ENCODE assay signal across 22 cellular contexts in the genomic region with DNA sequence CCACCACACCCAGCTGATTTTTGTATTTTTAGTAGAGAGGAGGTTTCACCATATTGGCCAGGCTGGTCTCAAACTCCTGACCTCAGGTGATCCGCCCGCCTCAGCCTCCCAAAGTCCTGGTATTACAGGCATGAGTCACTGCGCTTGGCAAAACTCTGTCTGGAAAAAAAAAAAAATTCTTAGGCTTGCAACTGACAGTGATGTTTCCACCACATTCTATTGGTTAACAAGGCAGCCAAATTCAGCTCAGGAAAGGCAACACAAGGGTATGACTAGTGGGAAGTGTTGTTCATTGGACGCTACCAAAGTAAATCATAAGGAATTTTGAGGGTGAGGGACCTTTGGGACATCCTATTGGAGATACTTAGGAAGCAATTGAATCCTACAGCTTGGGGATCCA. TPM values are rescaled to one million over a fixed set of nuclear protein-coding genes. Genes with fewer than 3 reads are reported as not detected.
DNase-seq lines count a peak whose midpoint lies in the region; ATAC-seq and TF ChIP-seq lines count a peak whose summit lies in the region.
"Had no signal": no experiment of that assay in that cellular context is flagged by ENCODE, and none has a peak within 500 bp of the region (broad histone marks: within the 10 kb centered on the region; RNA-seq: fewer than 3 reads in every experiment).

No MANE protein-coding gene starts in this region.

- H3K27ac Mint-ChIP-seq in activated CD8-positive, alpha-beta T cell treated with anti-CD3 and anti-CD28 coated beads for 36 hours: peak overlapping the region; percentile 34
- H3K27ac Mint-ChIP-seq in activated CD8-positive, alpha-beta T cell treated with anti-CD3 and anti-CD28 coated beads, Interleukin-2, amount 10 ng/mL, durations not matched to agents 7 days and 5 days: no peak overlapping the region
- no peak overlapping the region for H3K27ac Mint-ChIP-seq in neural crest cell (ENCODE audit: unreplicated experiment)
- H3K27ac Mint-ChIP-seq: activated CD4-positive, alpha-beta memory T cell treated with anti-CD3 and anti-CD28 coated beads for 36 hours; WTC11 had no signal

- H3K4me1 Mint-ChIP-seq in activated CD8-positive, alpha-beta T cell treated with anti-CD3 and anti-CD28 coated beads for 36 hours (ENCODE audit: low read depth): peaks cover 11% of the 10 kb centered on the region
- peaks cover 12% of the 10 kb centered on the region for H3K4me1 Mint-ChIP-seq in activated CD8-positive, alpha-beta T cell treated with anti-CD3 and anti-CD28 coated beads, Interleukin-2, amount 10 ng/mL, durations not matched to agents 7 days and 5 days (ENCODE audit: low read depth)
- H3K4me1 Mint-ChIP-seq in neural crest cell: peaks cover 21% of the 10 kb centered on the region

- no peaks in the 10 kb centered on the region for H3K27me3 Mint-ChIP-seq in activated CD8-positive, alpha-beta T cell treated with anti-CD3 and anti-CD28 coated beads for 36 hours
- H3K27me3 Mint-ChIP-seq in activated CD8-positive, alpha-beta T cell treated with anti-CD3 and anti-CD28 coated beads, Interleukin-2, amount 10 ng/mL, durations not matched to agents 7 days and 5 days (ENCODE audit: low read depth): no peaks in the 10 kb centered on the region
- H3K27me3 Mint-ChIP-seq in neural crest cell (ENCODE audit: low read depth): no peaks in the 10 kb centered on the region
- H3K27me3 Mint-ChIP-seq: activated CD4-positive, alpha-beta memory T cell treated with anti-CD3 and anti-CD28 coated beads for 36 hours had no signal

- peaks cover 4% of the 10 kb centered on the region for H3K36me3 Mint-ChIP-seq in activated CD8-positive, alpha-beta T cell treated with anti-CD3 and anti-CD28 coated beads for 36 hours (ENCODE audit: low read depth)
- H3K36me3 Mint-ChIP-seq in activated CD8-positive, alpha-beta T cell treated with anti-CD3 and anti-CD28 coated beads, Interleukin-2, amount 10 ng/mL, durations not matched to agents 7 days and 5 days (ENCODE audit: low read depth): peaks cover 3% of the 10 kb centered on the region
- no peaks in the 10 kb centered on the region for H3K36me3 Mint-ChIP-seq in neural crest cell (ENCODE audit: low read depth)
- H3K36me3 Mint-ChIP-seq: activated CD4-positive, alpha-beta memory T cell treated with anti-CD3 and anti-CD28 coated beads for 36 hours; WTC11 had no signal

- CTCF ChIA-PET in activated CD8-positive, alpha-beta T cell treated with anti-CD3 and anti-CD28 coated beads for 36 hours (lab: Charles Lee): interaction anchor here (0.7 to 3.7 kb wide), 4 partner anchors 11 to 214 kb away, joined by 3 to 35 read pairs (median 4); a partner anchor contains a TSS
- CTCF ChIA-PET in activated CD8-positive, alpha-beta T cell treated with anti-CD3 and anti-CD28 coated beads, Interleukin-2, amount 10 ng/mL, durations not matched to agents 7 days and 5 days (lab: Charles Lee): interaction anchor here (3.2 kb wide), 1 partner anchor 17 kb away, joined by 41 read pairs; a partner anchor contains a TSS

- ATAC-seq in activated CD8-positive, alpha-beta T cell treated with anti-CD3 and anti-CD28 coated beads for 36 hours: no peak
- no peak for ATAC-seq in activated CD8-positive, alpha-beta T cell treated with anti-CD3 and anti-CD28 coated beads, Interleukin-2, amount 10 ng/mL, durations not matched to agents 7 days and 5 days
- no peak for ATAC-seq in GM19463 (IDR thresholded peaks at IDR 0.05; ENCODE audit: unreplicated experiment)
- ATAC-seq in GM19324 (IDR thresholded peaks at IDR 0.05; ENCODE audit: low FRiP score, unreplicated experiment): no peak
- ATAC-seq: body of pancreas; lower lobe of right lung; stimulated activated naive CD8-positive, alpha-beta T cell treated with anti-CD3 and anti-CD28 coated beads, Interleukin-15, Interleukin-2, amounts not matched to agents 100 U/mL and 50 U/mL, for 24 hours; WTC11 had no signal

- no peak for DNase-seq in activated CD8-positive, alpha-beta T cell treated with anti-CD3 and anti-CD28 coated beads for 36 hours
- no peak for DNase-seq in activated CD8-positive, alpha-beta T cell treated with anti-CD3 and anti-CD28 coated beads, Interleukin-2, amount 10 ng/mL, durations not matched to agents 7 days and 5 days
- DNase-seq in Caki2 (ENCODE audit: low read depth): peak; percentile 39
- peak; percentile 33 for DNase-seq in amniotic epithelial cell (ENCODE audit: low read depth)
- no peak for DNase-seq in neural crest cell (ENCODE audit: low read depth, low spot score)
- no peak for DNase-seq in stimulated activated CD4-positive, alpha-beta T cell treated with anti-CD3 and anti-CD28 coated beads, Interleukin-2, amount 100 ng/mL, for 24 hours
- DNase-seq: activated CD4-positive, alpha-beta memory T cell treated with anti-CD3 and anti-CD28 coated beads for 36 hours; body of pancreas; C1 segment of cervical spinal cord; GDM1; HCEC 1CT; KBM-7; lower lobe of right lung; NCI-H2171; NCI-H526; nucleus accumbens; stimulated activated CD4-positive, alpha-beta T cell treated with anti-CD3 and anti-CD28 coated beads, Interleukin-2, amount 100 ng/mL, for 48 hours; stimulated activated naive CD8-positive, alpha-beta T cell treated with anti-CD3 and anti-CD28 coated beads, Interleukin-15, Interleukin-2, amounts not matched to agents 100 U/mL and 50 U/mL, for 24 hours; transverse colon had no signal

- H3K4me3 Mint-ChIP-seq in activated CD8-positive, alpha-beta T cell treated with anti-CD3 and anti-CD28 coated beads for 36 hours: no peak overlapping the region
- H3K4me3 Mint-ChIP-seq in activated CD8-positive, alpha-beta T cell treated with anti-CD3 and anti-CD28 coated beads, Interleukin-2, amount 10 ng/mL, durations not matched to agents 7 days and 5 days: no peak overlapping the region
- peak overlapping the region; percentile 71 for H3K4me3 Mint-ChIP-seq in neural crest cell
- H3K4me3 Mint-ChIP-seq: activated CD4-positive, alpha-beta memory T cell treated with anti-CD3 and anti-CD28 coated beads for 36 hours; WTC11 had no signal

- in situ Hi-C loops in Caki2 (cut with HindIII; ENCODE audit: low pct_unique_long_range_greater_than_20kb, low sequenced_read_pairs): no loop called here

- POLR2A ChIA-PET in activated CD8-positive, alpha-beta T cell treated with anti-CD3 and anti-CD28 coated beads for 36 hours (lab: Charles Lee): no interaction called here
- POLR2A ChIA-PET in activated CD8-positive, alpha-beta T cell treated with anti-CD3 and anti-CD28 coated beads, Interleukin-2, amount 10 ng/mL, durations not matched to agents 7 days and 5 days (lab: Charles Lee): no interaction called here

- no peak for TF ChIP-seq CTCF in activated CD8-positive, alpha-beta T cell treated with anti-CD3 and anti-CD28 coated beads for 36 hours (IDR thresholded peaks at IDR 0.05)
- no peak for TF ChIP-seq CTCF in neural crest cell (conservative IDR thresholded peaks at IDR 0.05)

- H3K9me3 Mint-ChIP-seq in activated CD8-positive, alpha-beta T cell treated with anti-CD3 and anti-CD28 coated beads for 36 hours: no peaks in the 10 kb centered on the region
- H3K9me3 Mint-ChIP-seq in activated CD8-positive, alpha-beta T cell treated with anti-CD3 and anti-CD28 coated beads, Interleukin-2, amount 10 ng/mL, durations not matched to agents 7 days and 5 days (ENCODE audit: insufficient read depth): no peaks in the 10 kb centered on the region
- H3K9me3 Mint-ChIP-seq in neural crest cell: no peaks in the 10 kb centered on the region
- H3K9me3 Mint-ChIP-seq: activated CD4-positive, alpha-beta memory T cell treated with anti-CD3 and anti-CD28 coated beads for 36 hours; WTC11 had no signal

- intact Hi-C loops in activated CD8-positive, alpha-beta T cell treated with anti-CD3 and anti-CD28 coated beads for 36 hours (cut with micrococcal nuclease): no loop called here

RNA-seq across cellular contexts. Expression of a gene that starts 2.9 kb away (rescaled TPM):
- total RNA-seq in activated CD8-positive, alpha-beta T cell treated with anti-CD3 and anti-CD28 coated beads for 36 hours: 10 to 100 TPM; 44.3 to 45.4 TPM
- total RNA-seq in activated CD8-positive, alpha-beta T cell treated with anti-CD3 and anti-CD28 coated beads, Interleukin-2, amount 10 ng/mL, durations not matched to agents 7 days and 5 days: 10 to 100 TPM; 38.9 to 39.9 TPM
- 7.6 and 9.4 TPM in 2 replicates for total RNA-seq in Caki2 (2014; rRNA removed; shearing (Covaris generic); ENCODE audit: low replicate concordance)
- 43.2 and 44.8 TPM in 2 replicates for total RNA-seq in neural crest cell

RNA-seq across cellular contexts. Expression of a gene that starts 16.4 kb away (rescaled TPM):
- total RNA-seq in activated CD8-positive, alpha-beta T cell treated with anti-CD3 and anti-CD28 coated beads for 36 hours: 10 to 100 TPM; 35.9 to 38.2 TPM
- 10 to 100 TPM; 78.5 to 85.1 TPM for total RNA-seq in activated CD8-positive, alpha-beta T cell treated with anti-CD3 and anti-CD28 coated beads, Interleukin-2, amount 10 ng/mL, durations not matched to agents 7 days and 5 days
- total RNA-seq in Caki2 (2014; rRNA removed; shearing (Covaris generic); ENCODE audit: low replicate concordance): 39.7 and 49.1 TPM in 2 replicates
- 55.1 and 57.5 TPM in 2 replicates for total RNA-seq in neural crest cell

Comparison
In these comparisons a context has a peak if more than half of its experiments do, and no peak if none do; other contexts are left out.
1. DNase-seq: peak in Caki2 (single experiment) and amniotic epithelial cell (single experiment); none in activated CD8-positive, alpha-beta T cell treated with anti-CD3 and anti-CD28 coated beads for 36 hours (single experiment), activated CD8-positive, alpha-beta T cell treated with anti-CD3 and anti-CD28 coated beads, Interleukin-2, amount 10 ng/mL, durations not matched to agents 7 days and 5 days (single experiment), neural crest cell (single experiment) and stimulated activated CD4-positive, alpha-beta T cell treated with anti-CD3 and anti-CD28 coated beads, Interleukin-2, amount 100 ng/mL, for 24 hours (0 of 2).